ENCODE assay signal across 8 cellular contexts in genomic region chr12:91326043-91327027, GRCh38.
DNase-seq lines count a peak whose midpoint lies in the region; ATAC-seq and TF ChIP-seq lines count a peak whose summit lies in the region.

No MANE protein-coding gene starts in this region.

- CTCF ChIA-PET in PC-9 (lab: Charles Lee) = interaction anchor here (0.7 to 1.1 kb wide), 5 partner anchors 50 to 382 kb away, joined by 3 to 15 read pairs (median 3); no protein-coding TSS in a partner anchor

- peak overlapping the region; percentile 47 for H3K27ac ChIP-seq in ACC112 (ENCODE audit: low read depth, low read length)
- H3K27ac ChIP-seq in PC-9 = no peak overlapping the region
- no peak overlapping the region for H3K27ac ChIP-seq in spleen

- TF ChIP-seq CTCF in GM10266 (IDR thresholded peaks at IDR 0.05; ENCODE audit: control insufficient read depth, insufficient read depth, low read depth, missing control alignments) = peak; percentile 58
- TF ChIP-seq CTCF in PC-9 (conservative IDR thresholded peaks at IDR 0.05) = peak; percentile 87
- TF ChIP-seq CTCF in spleen (IDR thresholded peaks at IDR 0.05 in 8 of 11, conservative IDR thresholded peaks at IDR 0.05 in 3 of 11) = peak; percentile 29 to 79 (median 66)

- H4K20me1 ChIP-seq in PC-9 (ENCODE audit: insufficient read depth) = no peaks in the 10 kb centered on the region

- peak; percentile 54 for ATAC-seq in HG03097 (IDR thresholded peaks at IDR 0.05; ENCODE audit: low FRiP score, unreplicated experiment)

- H3K36me3 ChIP-seq in ACC112 (ENCODE audit: insufficient read depth, low read length) = no peaks in the 10 kb centered on the region
- no peaks in the 10 kb centered on the region for H3K36me3 ChIP-seq in PC-9 (ENCODE audit: low read depth)
- H3K36me3 ChIP-seq in spleen = no peaks in the 10 kb centered on the region

- H3F3A ChIP-seq in PC-9 (ENCODE audit: insufficient read depth, low read depth) = no peaks in the 10 kb centered on the region

- no peak for TF ChIP-seq POLR2A in spleen (IDR thresholded peaks at IDR 0.05)

- H3K4me1 ChIP-seq in ACC112 (ENCODE audit: control insufficient read depth, insufficient read depth, low read length, unreplicated experiment) (peaks cover 13% of the 10 kb centered on the region), PC-9 (replicated peaks; ENCODE audit: insufficient read depth) (no peaks in the 10 kb centered on the region), spleen (peaks cover 0 to 3% (median 0%) of the 10 kb centered on the region in 6 donors)

- no TSS peak for BruUV-seq in PC-9 (replicated peaks; lab: Mats Ljungman, UMichigan)

- H3K9me2 ChIP-seq in PC-9 (ENCODE audit: insufficient read depth) = no peaks in the 10 kb centered on the region

- H2AFZ ChIP-seq in ACC112 (ENCODE audit: low read length, unreplicated experiment) = peak overlapping the region; percentile 95
- no peak overlapping the region for H2AFZ ChIP-seq in PC-9

- H3K27me3 ChIP-seq in ACC112 (ENCODE audit: insufficient read depth, low read length) (no peaks in the 10 kb centered on the region), PC-9 (ENCODE audit: insufficient read depth, low read depth) (no peaks in the 10 kb centered on the region), spleen (replicated peaks in 1 of 7) (no peaks in the 10 kb centered on the region)

- no peaks in the 10 kb centered on the region for H3K79me2 ChIP-seq in ACC112 (ENCODE audit: control insufficient read depth, insufficient read depth, low read length, unreplicated experiment)
- no peaks in the 10 kb centered on the region for H3K79me2 ChIP-seq in PC-9 (ENCODE audit: low read depth)

- intact Hi-C loops in PC-9 (cut with micrococcal nuclease; ENCODE audit: unreplicated experiment) = loop anchor here (1.0 to 10.0 kb wide), 2 partner anchors 222 to 348 kb away; no protein-coding TSS in a partner anchor
- intact Hi-C loops in spleen (cut with DNase I; ENCODE audit: low total_unique reads) = no loop called here

- DNase-seq in GM10266 (ENCODE audit: extremely low spot score) = peak; percentile 18
- DNase-seq in PC-9 = peak in 1 of 2 experiments; percentile 20
- peak; percentile 88 for DNase-seq in astrocyte of the hippocampus (ENCODE audit: low read depth, low spot score)
- DNase-seq in iPS DF 4.7 (ENCODE audit: extremely low read depth, low spot score) = peak; percentile 71
- DNase-seq in spleen = no peak
- DNase-seq in GM19240 (ENCODE audit: insufficient read length, low spot score) = no peak

- H3K9me3 ChIP-seq in PC-9 (ENCODE audit: insufficient read depth, low read depth) (no peaks in the 10 kb centered on the region), spleen (no peaks in the 10 kb centered on the region)

- POLR2A ChIA-PET in PC-9 (lab: Charles Lee; ENCODE audit: unreplicated experiment) = no interaction called here

- H3K4me3 ChIP-seq in ACC112 (ENCODE audit: low read depth, low read length) = peak overlapping the region; percentile 76
- no peak overlapping the region for H3K4me3 ChIP-seq in PC-9
- H3K4me3 ChIP-seq in spleen = no peak overlapping the region

- no peak overlapping the region for H3K4me2 ChIP-seq in PC-9

- WGBS in spleen, 5 donors = 26 to 38% (median 31%) methylated on average over 2 of the region's 2 CpGs

Comparison
In these comparisons a context has a peak if more than half of its experiments do, and no peak if none do; other contexts are left out.
1. DNase-seq: peak in GM10266 (single experiment), astrocyte of the hippocampus (single experiment) and iPS DF 4.7 (single experiment); none in spleen (single experiment) and GM19240 (single experiment).
2. Peak in every context shown above with its lines, with median percentiles within 50 percentile points of each other: CTCF ChIP-seq.